Comparison of ENCODE assay signal across 6 cellular contexts in genomic region chr20:61872371-61872900, GRCh38.
"Had no signal": no experiment of that assay in that cellular context is flagged by ENCODE, and none has a peak within 500 bp of the region (broad histone marks: within the 10 kb centered on the region; RNA-seq: fewer than 3 reads in every experiment).

No MANE protein-coding gene starts in this region.

- H3K36me3 Mint-ChIP-seq: IgD-negative memory B cell had no signal

- H3K4me3 ChIP-seq: GM23338 had no signal

- H3K27ac Mint-ChIP-seq: GM23338, H9, IgD-negative memory B cell had no signal

- H3K9me3 Mint-ChIP-seq: IgD-negative memory B cell had no signal

- H2AFZ ChIP-seq: GM23338 had no signal

- DNase-seq: H9, HCEC 1CT had no signal

- FAIRE-seq: H1, H54 had no signal

- H3K4me3 Mint-ChIP-seq: GM23338, H9, IgD-negative memory B cell had no signal

- ATAC-seq: GM23338 had no signal

- H3K4me1 Mint-ChIP-seq: GM23338, H9, IgD-negative memory B cell had no signal

- H3K4me2 ChIP-seq: GM23338 had no signal
